In the genomic region with DNA sequence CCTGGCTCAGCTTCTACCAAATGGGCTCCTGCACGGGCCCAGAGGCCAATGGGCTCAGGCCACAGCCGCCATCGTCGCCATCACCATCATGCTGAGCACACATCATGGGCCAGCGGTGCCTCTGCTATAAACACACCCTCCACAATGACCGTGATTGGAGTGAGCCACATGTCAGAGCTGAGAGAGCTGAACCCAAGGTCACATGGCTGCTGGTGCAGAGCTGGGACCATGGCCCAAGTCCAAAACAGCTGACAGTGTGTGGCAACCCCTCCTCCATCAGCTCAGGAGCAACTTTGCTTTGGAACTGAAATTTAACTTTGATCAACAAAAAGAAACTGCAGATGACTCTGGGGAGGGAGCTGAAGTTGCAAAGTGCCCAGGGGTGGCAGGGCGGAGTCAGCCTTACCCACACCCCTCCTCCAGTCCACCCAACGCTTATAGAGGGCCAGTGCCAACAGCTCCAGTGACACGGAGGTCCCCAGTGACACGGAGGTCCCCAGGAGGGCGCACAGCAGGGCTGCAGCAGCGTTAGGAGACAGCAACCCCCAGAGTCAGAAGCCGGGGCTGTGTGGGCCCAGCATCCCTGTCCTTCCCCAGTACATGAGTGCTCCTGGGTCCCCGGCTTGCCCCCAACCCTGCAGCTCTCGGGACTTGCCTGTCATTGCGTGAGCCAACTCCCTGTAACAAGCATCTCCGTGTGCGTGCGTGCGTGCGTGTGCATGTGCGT, we compare ENCODE assay signal across 8 cellular contexts.
DNase-seq lines count a peak whose midpoint lies in the region; ATAC-seq lines count a peak whose summit lies in the region.

No MANE protein-coding gene starts in this region.

- no peak overlapping the region for H2AFZ ChIP-seq in GM23248

- 66 to 73% methylated on average over 22 of the region's 22 CpGs for WGBS in GM23248 (ENCODE audit: low coverage in 1 of 2, low lambda C conversion rate in 2 of 2, missing lambda C conversion rate in 2 of 2), 2 experiments

- H3K4me3 ChIP-seq in GM23248, result peak overlapping the region; percentile 50

- no peaks in the 10 kb centered on the region for H3K27me3 Mint-ChIP-seq in T-helper 17 cell
- H3K27me3 Mint-ChIP-seq in stimulated activated memory B cell treated with anti-CD40 and anti-IgM and Interleukin-4, amounts not matched to agents 10 μg/mL and 1 μg/mL and 100 μg/mL, for 72 hours, result no peaks in the 10 kb centered on the region

- H3K27me3 ChIP-seq in GM23248 (replicated peaks; ENCODE audit: insufficient read depth), result no peaks in the 10 kb centered on the region

- DNase-seq in GM23248 (peak; percentile 28), T-helper 17 cell (no peak), hepatic stellate cell (ENCODE audit: low spot score) (peak; percentile 60), NCI-H1417 treated with DMSO at 0.1 percent for 48 hours (lab: John Stamatoyannopoulos, UW) (no peak), NCI-H1694 (lab: John Stamatoyannopoulos, UW) (no peak), NCI-H1105 treated with DMSO at 0.1 percent for 48 hours (lab: John Stamatoyannopoulos, UW) (no peak)

- peaks cover 30% of the 10 kb centered on the region for H3K4me1 ChIP-seq in GM23248 (ENCODE audit: insufficient read depth)

- H3K9me3 ChIP-seq in GM23248 (ENCODE audit: low read depth), result no peaks in the 10 kb centered on the region
- no peaks in the 10 kb centered on the region for H3K9me3 ChIP-seq in T-helper 17 cell (ENCODE audit: control insufficient read depth, low read length, poor library complexity, severe bottlenecking)

- peaks cover 34% of the 10 kb centered on the region for H3K4me1 Mint-ChIP-seq in T-helper 17 cell
- peaks cover 33% of the 10 kb centered on the region for H3K4me1 Mint-ChIP-seq in stimulated activated memory B cell treated with anti-CD40 and anti-IgM and Interleukin-4, amounts not matched to agents 10 μg/mL and 1 μg/mL and 100 μg/mL, for 72 hours

- ATAC-seq in T-helper 17 cell (peak; percentile 11), HG03280 (IDR thresholded peaks at IDR 0.05; ENCODE audit: unreplicated experiment) (no peak)
- ATAC-seq in stimulated activated memory B cell treated with anti-CD40 and anti-IgM and Interleukin-4, amounts not matched to agents 10 μg/mL and 1 μg/mL and 100 μg/mL, for 72 hours, result peak; percentile 44

- H3K4me2 ChIP-seq in GM23248 (ENCODE audit: unreplicated experiment), result peak overlapping the region; percentile 68

- no peak overlapping the region for H3K27ac ChIP-seq in GM23248

- H3K4me3 Mint-ChIP-seq in T-helper 17 cell, result peak overlapping the region; percentile 93
- H3K4me3 Mint-ChIP-seq in stimulated activated memory B cell treated with anti-CD40 and anti-IgM and Interleukin-4, amounts not matched to agents 10 μg/mL and 1 μg/mL and 100 μg/mL, for 72 hours, result peak overlapping the region; percentile 70

- peaks cover 13% of the 10 kb centered on the region for H3F3A ChIP-seq in GM23248 (ENCODE audit: insufficient read depth)

- H4K20me1 ChIP-seq in GM23248 (ENCODE audit: insufficient read depth), result no peaks in the 10 kb centered on the region

- H3K9me2 ChIP-seq in GM23248 (ENCODE audit: insufficient read depth), result no peaks in the 10 kb centered on the region

- H3K9me3 Mint-ChIP-seq in stimulated activated memory B cell treated with anti-CD40 and anti-IgM and Interleukin-4, amounts not matched to agents 10 μg/mL and 1 μg/mL and 100 μg/mL, for 72 hours, result no peaks in the 10 kb centered on the region

- in situ Hi-C loops in GM23248 (cut with MboI), result no loop called here

- H3K9ac ChIP-seq in GM23248, result peak overlapping the region; percentile 58

- no peaks in the 10 kb centered on the region for H3K79me2 ChIP-seq in GM23248 (ENCODE audit: insufficient read depth)

- H3K36me3 Mint-ChIP-seq in T-helper 17 cell (ENCODE audit: low read depth), result peaks cover 2% of the 10 kb centered on the region
- H3K36me3 Mint-ChIP-seq in stimulated activated memory B cell treated with anti-CD40 and anti-IgM and Interleukin-4, amounts not matched to agents 10 μg/mL and 1 μg/mL and 100 μg/mL, for 72 hours, result peaks cover 35% of the 10 kb centered on the region

- H3K27ac Mint-ChIP-seq in T-helper 17 cell, result peak overlapping the region; percentile 86
- peak overlapping the region; percentile 87 for H3K27ac Mint-ChIP-seq in stimulated activated memory B cell treated with anti-CD40 and anti-IgM and Interleukin-4, amounts not matched to agents 10 μg/mL and 1 μg/mL and 100 μg/mL, for 72 hours

- no peaks in the 10 kb centered on the region for H3K36me3 ChIP-seq in GM23248 (ENCODE audit: low read depth)

Comparison
In these comparisons a context has a peak if more than half of its experiments do, and no peak if none do; other contexts are left out.
1. DNase-seq: peak in GM23248 (single experiment) and hepatic stellate cell (single experiment); none in T-helper 17 cell (0 of 3), NCI-H1417 treated with DMSO at 0.1 percent for 48 hours (single experiment), NCI-H1694 (single experiment) and NCI-H1105 treated with DMSO at 0.1 percent for 48 hours (single experiment).